In genomic region chr9:15115702-15116639, GRCh38 we compare ENCODE assay signal across 19 cellular contexts.
DNase-seq lines count a peak whose midpoint lies in the region; ATAC-seq, FAIRE-seq and TF ChIP-seq lines count a peak whose summit lies in the region.
"Had no signal": no experiment of that assay in that cellular context is flagged by ENCODE, and none has a peak within 500 bp of the region (broad histone marks: within the 10 kb centered on the region; RNA-seq: fewer than 3 reads in every experiment).

No MANE protein-coding gene starts in this region.

- no peak overlapping the region for H4K91ac ChIP-seq in H1 (replicated peaks; ENCODE audit: insufficient read length, low read length)

- no peak overlapping the region for H3K56ac ChIP-seq in H1 (replicated peaks; ENCODE audit: insufficient read length, low read depth, low read length)

- H3K27me3 Mint-ChIP-seq in neural crest cell (ENCODE audit: low read depth) (no peaks in the 10 kb centered on the region), HFFc6 (ENCODE audit: insufficient read depth) (peaks cover 9% of the 10 kb centered on the region; the same call in 1 of the 2 replicates)

- TF ChIP-seq CTCF in cardiac muscle cell (IDR thresholded peaks at IDR 0.05; ENCODE audit: low read depth, low read length) (no peak), H1 (IDR thresholded peaks at IDR 0.05; ENCODE audit: control extremely low read depth in 1 of 3, insufficient read depth in 1 of 3, low read depth in 1 of 3, low read length in 3 of 3) (no peak), neural crest cell (conservative IDR thresholded peaks at IDR 0.05) (no peak), tibial nerve (IDR thresholded peaks at IDR 0.05) (no peak), HFFc6 (IDR thresholded peaks at IDR 0.05) (no peak)

- CTCF ChIA-PET in H1 (lab: Charles Lee; ENCODE audit: partially characterized antibody), result interaction anchor here (0.6 to 3.9 kb wide), 9 partner anchors 9 to 644 kb away, joined by 3 to 45 read pairs (median 5); no protein-coding TSS in a partner anchor

- TF ChIP-seq RAD21 in H1 (IDR thresholded peaks at IDR 0.05 in 1 of 2, conservative IDR thresholded peaks at IDR 0.05 in 1 of 2; ENCODE audit: low read depth in 2 of 2, low read length in 2 of 2), result no peak

- no peak overlapping the region for H4K8ac ChIP-seq in H1 (ENCODE audit: extremely low read depth, insufficient read depth, low read length)

- H3K9ac ChIP-seq in H1 (replicated peaks in 1 of 4; ENCODE audit: extremely low read depth in 1 of 4, low read depth in 3 of 4, low read length in 3 of 4), result no peak overlapping the region
- H3K9ac ChIP-seq in GM23248, result no peak overlapping the region
- H3K9ac ChIP-seq: SK-N-SH had no signal

- in situ Hi-C loops in GM23248 (cut with MboI) (no loop called here), G401 (cut with HindIII; ENCODE audit: low sequenced_read_pairs) (no loop called here)

- intact Hi-C loops in left cardiac atrium (cut with DNase I), result no loop called here

- H3K23me2 ChIP-seq in H1 (ENCODE audit: low read depth, low read length), result no peaks in the 10 kb centered on the region

- H3K4me1 Mint-ChIP-seq in neural crest cell, result peaks cover 26% of the 10 kb centered on the region
- no peaks in the 10 kb centered on the region for H3K4me1 Mint-ChIP-seq in HFFc6 (ENCODE audit: low read depth)
- H3K4me1 Mint-ChIP-seq: CD4-positive, CD25-positive, alpha-beta regulatory T cell; stimulated activated naive B cell treated with anti-CD40 and anti-IgM and Interleukin-4, amounts not matched to agents 10 μg/mL and 1 μg/mL and 100 μg/mL, for 72 hours had no signal

- H3K27ac Mint-ChIP-seq in neural crest cell (ENCODE audit: unreplicated experiment), result peak overlapping the region; percentile 52
- H3K27ac Mint-ChIP-seq in HFFc6, result no peak overlapping the region
- H3K27ac Mint-ChIP-seq: CD4-positive, CD25-positive, alpha-beta regulatory T cell; stimulated activated naive B cell treated with anti-CD40 and anti-IgM and Interleukin-4, amounts not matched to agents 10 μg/mL and 1 μg/mL and 100 μg/mL, for 72 hours had no signal

- DNase-seq in cardiac muscle cell (ENCODE audit: low read depth in 1 of 2, low spot score in 1 of 2) (peak in 1 of 2 donors; percentile 49), left cardiac atrium (no peak), H1 (ENCODE audit: low read depth in 1 of 2, low spot score in 2 of 2) (no peak), neural crest cell (ENCODE audit: low read depth, low spot score) (no peak), GM23248 (no peak), G401 (ENCODE audit: low spot score) (no peak), tibial nerve (ENCODE audit: low spot score in 2 of 2) (no peak), HFFc6 (no peak)
- DNase-seq: activated CD4-positive, alpha-beta T cell treated with anti-CD3 and anti-CD28 coated beads for 48 hours; activated gamma-delta T cell treated with Interleukin-2 at 50 U/mL for 16 hours; amniotic stem cell; CD4-positive, CD25-positive, alpha-beta regulatory T cell; central memory CD4-positive, alpha-beta T cell; effector CD8-positive, alpha-beta T cell; esophagus squamous epithelium; SK-N-SH; stimulated activated naive B cell treated with anti-CD40 and anti-IgM and Interleukin-4, amounts not matched to agents 10 μg/mL and 1 μg/mL and 100 μg/mL, for 72 hours; T-helper 9 cell; transverse colon had no signal

- H3K18ac ChIP-seq in H1 (ENCODE audit: extremely low read depth, low read length), result no peak overlapping the region; the same call in 1 of the 2 replicates

- no peak overlapping the region for H3K4me3 ChIP-seq in cardiac muscle cell
- no peak overlapping the region for H3K4me3 ChIP-seq in H1 (ENCODE audit: extremely low read depth in 1 of 4, insufficient read depth in 2 of 4, low read depth in 3 of 4, low read length in 4 of 4)
- H3K4me3 ChIP-seq in GM23248, result no peak overlapping the region
- no peak overlapping the region for H3K4me3 ChIP-seq in tibial nerve
- H3K4me3 ChIP-seq: transverse colon had no signal

- H3K79me2 ChIP-seq in H1 (ENCODE audit: control insufficient read depth in 1 of 2, insufficient read depth in 2 of 2, low read length in 2 of 2) (no peaks in the 10 kb centered on the region), GM23248 (ENCODE audit: insufficient read depth) (no peaks in the 10 kb centered on the region)

- H3K4me3 Mint-ChIP-seq in neural crest cell, result no peak overlapping the region
- no peak overlapping the region for H3K4me3 Mint-ChIP-seq in HFFc6
- H3K4me3 Mint-ChIP-seq: CD4-positive, CD25-positive, alpha-beta regulatory T cell; stimulated activated naive B cell treated with anti-CD40 and anti-IgM and Interleukin-4, amounts not matched to agents 10 μg/mL and 1 μg/mL and 100 μg/mL, for 72 hours had no signal

- no peak for ATAC-seq in left cardiac atrium
- ATAC-seq: stimulated activated naive B cell treated with anti-CD40 and anti-IgM and Interleukin-4, amounts not matched to agents 10 μg/mL and 1 μg/mL and 100 μg/mL, for 72 hours had no signal

- H3K9me3 Mint-ChIP-seq in neural crest cell (no peaks in the 10 kb centered on the region), HFFc6 (no peaks in the 10 kb centered on the region)
- H3K9me3 Mint-ChIP-seq: CD4-positive, CD25-positive, alpha-beta regulatory T cell; stimulated activated naive B cell treated with anti-CD40 and anti-IgM and Interleukin-4, amounts not matched to agents 10 μg/mL and 1 μg/mL and 100 μg/mL, for 72 hours had no signal

- TF ChIP-seq EP300 in H1 (IDR thresholded peaks at IDR 0.05; ENCODE audit: borderline replicate concordance in 1 of 2, low read depth in 2 of 2, low read length in 2 of 2) (no peak), tibial nerve (IDR thresholded peaks at IDR 0.05) (no peak)

- no peak overlapping the region for H4K5ac ChIP-seq in H1 (ENCODE audit: insufficient read length, low read depth, low read length)

- no peak overlapping the region for H2BK15ac ChIP-seq in H1 (ENCODE audit: low read length)

- H2BK5ac ChIP-seq in H1 (ENCODE audit: low read depth, low read length), result 0 out of 2 replicates have a peak overlapping the region, but pooled peaks have one; percentile 20

- H3K36me3 ChIP-seq in cardiac muscle cell (no peaks in the 10 kb centered on the region), H1 (ENCODE audit: control insufficient read depth in 2 of 4, insufficient read depth in 4 of 4, low read length in 3 of 4) (no peaks in the 10 kb centered on the region), GM23248 (ENCODE audit: low read depth) (no peaks in the 10 kb centered on the region), tibial nerve (no peaks in the 10 kb centered on the region)
- H3K36me3 ChIP-seq: esophagus squamous epithelium, transverse colon had no signal

- H3K23ac ChIP-seq in H1 (ENCODE audit: insufficient read length), result no peak overlapping the region

- H2AK5ac ChIP-seq in H1 (ENCODE audit: low read depth, low read length), result no peak overlapping the region

- H3F3A ChIP-seq in GM23248 (ENCODE audit: insufficient read depth), result no peaks in the 10 kb centered on the region

- no peaks in the 10 kb centered on the region for H4K20me1 ChIP-seq in H1 (replicated peaks in 1 of 2; ENCODE audit: control insufficient read depth in 1 of 2, insufficient read depth in 2 of 2, low read length in 2 of 2)
- H4K20me1 ChIP-seq in GM23248 (ENCODE audit: insufficient read depth), result no peaks in the 10 kb centered on the region

- H3K27me3 ChIP-seq in cardiac muscle cell, result no peaks in the 10 kb centered on the region
- no peaks in the 10 kb centered on the region for H3K27me3 ChIP-seq in H1 (replicated peaks in 1 of 4; ENCODE audit: control insufficient read depth in 3 of 4, extremely low read depth in 1 of 4, insufficient read depth in 3 of 4, low read length in 3 of 4)
- peaks cover 45% of the 10 kb centered on the region for H3K27me3 ChIP-seq in GM23248 (replicated peaks; ENCODE audit: insufficient read depth)
- no peaks in the 10 kb centered on the region for H3K27me3 ChIP-seq in tibial nerve
- H3K27me3 ChIP-seq: transverse colon had no signal

- H3K4ac ChIP-seq in H1 (replicated peaks; ENCODE audit: insufficient read length, low read depth, low read length), result no peak overlapping the region

- peak overlapping the region; percentile 86; the same call in 1 of the 2 replicates for H2BK12ac ChIP-seq in H1 (ENCODE audit: low read depth, low read length)

- H2AFZ ChIP-seq in H1 (ENCODE audit: low read length) (peak overlapping the region; percentile 67), GM23248 (no peak overlapping the region)

- POLR2A ChIA-PET in H1 (lab: Charles Lee; ENCODE audit: partially characterized antibody), result no interaction called here

- WGBS in H1 (ENCODE audit: extremely low coverage in 1 of 2, insufficient coverage in 1 of 2, insufficient read length in 1 of 2, insufficient replicate concordance in 2 of 2, low coverage in 1 of 2, low lambda C conversion rate in 2 of 2, missing lambda C conversion rate in 1 of 2), 2 experiments, result 81% methylated on average over 13 of the region's 13 CpGs; no CpG with 5 or more reads in 1 of the 2 experiments
- 28 to 29% methylated on average over 13 of the region's 13 CpGs for WGBS in GM23248 (ENCODE audit: low coverage in 1 of 2, low lambda C conversion rate in 2 of 2, missing lambda C conversion rate in 2 of 2), 2 experiments
- WGBS in tibial nerve, 2 donors, result 47 to 60% methylated on average over 13 of the region's 13 CpGs

- no peaks in the 10 kb centered on the region for H3K9me3 ChIP-seq in cardiac muscle cell (ENCODE audit: low read depth)
- no peaks in the 10 kb centered on the region for H3K9me3 ChIP-seq in H1 (ENCODE audit: insufficient read depth in 2 of 2, low read depth in 1 of 2, low read length in 1 of 2)
- no peaks in the 10 kb centered on the region for H3K9me3 ChIP-seq in GM23248 (ENCODE audit: low read depth)
- H3K9me3 ChIP-seq in tibial nerve, result no peaks in the 10 kb centered on the region
- H3K9me3 ChIP-seq: esophagus squamous epithelium, SK-N-SH, transverse colon had no signal

- H2BK120ac ChIP-seq in H1 (replicated peaks; ENCODE audit: low read depth, low read length), result peak overlapping the region; percentile 19

- H3K27ac ChIP-seq in cardiac muscle cell (peak overlapping the region; percentile 55), H1 (ENCODE audit: low read depth, low read length) (no peak overlapping the region), GM23248 (no peak overlapping the region), tibial nerve (no peak overlapping the region)
- H3K27ac ChIP-seq: esophagus squamous epithelium, transverse colon had no signal

- no peak overlapping the region; the same call in 1 of the 2 replicates for H2BK20ac ChIP-seq in H1 (ENCODE audit: low read length)

- no peaks in the 10 kb centered on the region for H3K79me1 ChIP-seq in H1 (ENCODE audit: low read depth, low read length)

- H3K4me1 ChIP-seq in cardiac muscle cell (ENCODE audit: low read depth) (peaks cover 18% of the 10 kb centered on the region), H1 (replicated peaks in 1 of 4; ENCODE audit: control insufficient read depth in 3 of 4, insufficient read depth in 4 of 4, low read length in 3 of 4) (peaks cover 2 to 10% (median 3%) of the 10 kb centered on the region in 4 experiments; a peak in 4 of 7 replicates), GM23248 (ENCODE audit: insufficient read depth) (no peaks in the 10 kb centered on the region), tibial nerve (no peaks in the 10 kb centered on the region)
- H3K4me1 ChIP-seq: esophagus squamous epithelium, transverse colon had no signal

- TF ChIP-seq POLR2A in H1 (IDR thresholded peaks at IDR 0.05; ENCODE audit: control extremely low read depth in 1 of 2, low read depth in 2 of 2, low read length in 2 of 2) (no peak), tibial nerve (IDR thresholded peaks at IDR 0.05) (no peak)

- no peaks in the 10 kb centered on the region for H3K36me3 Mint-ChIP-seq in neural crest cell (ENCODE audit: low read depth)
- no peaks in the 10 kb centered on the region for H3K36me3 Mint-ChIP-seq in HFFc6 (ENCODE audit: low read depth)
- H3K36me3 Mint-ChIP-seq: CD4-positive, CD25-positive, alpha-beta regulatory T cell; stimulated activated naive B cell treated with anti-CD40 and anti-IgM and Interleukin-4, amounts not matched to agents 10 μg/mL and 1 μg/mL and 100 μg/mL, for 72 hours had no signal

- no peak overlapping the region for H3K14ac ChIP-seq in H1 (ENCODE audit: insufficient read length)

- FAIRE-seq in H1 (lab: Jason Lieb, UNC), result no peak

- H3K9me2 ChIP-seq in GM23248 (ENCODE audit: insufficient read depth), result no peaks in the 10 kb centered on the region
- H3K9me2 ChIP-seq: SK-N-SH had no signal

- H3K4me2 ChIP-seq in H1 (ENCODE audit: insufficient read depth in 1 of 2, low read depth in 2 of 2, low read length in 2 of 2), result peak overlapping the region in 1 of 2 experiments; percentile 27; a peak in 2 of 4 replicates
- no peak overlapping the region for H3K4me2 ChIP-seq in GM23248 (ENCODE audit: unreplicated experiment)
- H3K4me2 ChIP-seq: SK-N-SH had no signal
